Comparison of ENCODE assay signal across 1 cellular context in genomic region chr9:120974921-120975320, GRCh38.
TF ChIP-seq lines count a peak whose summit lies in the region.

No MANE protein-coding gene starts in this region.

TF ChIP-seq in GM23338, 12 proteins besides CTCF, POLR2A, EP300 and RAD21 (continued from another document):
- no peak for TF ChIP-seq REST (IDR thresholded peaks at IDR 0.05; ENCODE audit: unreplicated experiment)
